In the genomic region with DNA sequence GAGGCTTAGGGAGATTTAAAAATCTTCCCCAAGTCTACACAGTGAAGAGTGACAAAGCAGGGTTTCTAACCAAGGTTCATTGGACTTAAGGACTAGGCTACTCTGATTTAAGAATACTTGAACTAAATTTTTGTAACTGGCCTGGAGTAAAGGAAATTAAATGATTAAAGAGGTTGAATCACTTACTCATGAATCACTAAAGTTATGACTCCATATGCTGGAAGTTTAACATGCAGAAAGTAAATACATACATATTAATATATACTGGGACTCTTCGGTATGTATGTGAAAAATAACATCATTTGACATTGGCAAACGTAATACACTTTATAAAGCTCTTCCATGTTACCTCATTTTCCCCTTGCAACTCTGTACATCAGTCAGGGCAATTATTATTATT, we compare ENCODE assay signal across 26 cellular contexts.
"Had no signal": no experiment of that assay in that cellular context is flagged by ENCODE, and none has a peak within 500 bp of the region (broad histone marks: within the 10 kb centered on the region; RNA-seq: fewer than 3 reads in every experiment).

No MANE protein-coding gene starts in this region.

- H3K9me3 ChIP-seq: left ventricle myocardium inferior, neutrophil, ovary, right atrium auricular region, stomach, testis, thyroid gland, transverse colon, upper lobe of left lung, vagina had no signal

- ATAC-seq: natural killer cell; sciatic nerve; stimulated activated naive B cell treated with anti-CD40 and anti-IgM and Interleukin-4, amounts not matched to agents 10 μg/mL and 1 μg/mL and 100 μg/mL, for 72 hours; stimulated activated naive CD8-positive, alpha-beta T cell treated with anti-CD3 and anti-CD28 coated beads, Interleukin-15, Interleukin-2, amounts not matched to agents 100 U/mL and 50 U/mL, for 24 hours had no signal

- DNase-seq: islet precursor cell; left ventricle myocardium inferior; mesendoderm; naive B cell; natural killer cell; nephron progenitor cell; occipital lobe; ovary; stimulated activated CD4-positive, alpha-beta T cell treated with anti-CD3 and anti-CD28 coated beads, Interleukin-12 subunit alpha, Interleukin-12 subunit beta, amount 100 ng/mL, for 4 hours; stimulated activated CD4-positive, alpha-beta T cell treated with anti-CD3 and anti-CD28 coated beads, Interleukin-15, amount 100 ng/mL, for 24 hours; stimulated activated CD4-positive, alpha-beta T cell treated with anti-CD3 and anti-CD28 coated beads, Interleukin-2, amount 100 ng/mL, for 24 hours; stimulated activated CD4-positive, alpha-beta T cell treated with anti-CD3 and anti-CD28 coated beads, Interleukin-4, amount 100 ng/mL, for 1 hour; stimulated activated naive B cell treated with anti-CD40 and anti-IgM and Interleukin-4, amounts not matched to agents 10 μg/mL and 1 μg/mL and 100 μg/mL, for 72 hours; stimulated activated naive CD8-positive, alpha-beta T cell treated with anti-CD3 and anti-CD28 coated beads, Interleukin-15, Interleukin-2, amounts not matched to agents 100 U/mL and 50 U/mL, for 24 hours; stomach; testis; thyroid gland; transverse colon; upper lobe of left lung had no signal

- H3K4me3 ChIP-seq: left ventricle myocardium inferior, lung, neural progenitor cell, ovary, right atrium auricular region, skin epidermis, stomach, testis, thyroid gland, transverse colon, upper lobe of left lung, vagina had no signal

- H2AFZ ChIP-seq: neural progenitor cell had no signal

- H3K4me1 ChIP-seq: left ventricle myocardium inferior, neural progenitor cell, right atrium auricular region, stomach, testis, thyroid gland, transverse colon, upper lobe of left lung, vagina had no signal

- H3K4me2 ChIP-seq: neural progenitor cell had no signal

- H3K9ac ChIP-seq: neural progenitor cell had no signal

- H3K27me3 ChIP-seq: neural progenitor cell, neutrophil, ovary, right atrium auricular region, stomach, testis, thyroid gland, transverse colon, upper lobe of left lung, vagina had no signal

- H3K36me3 ChIP-seq: left ventricle myocardium inferior, neural progenitor cell, neutrophil, ovary, right atrium auricular region, stomach, thyroid gland, transverse colon, upper lobe of left lung, vagina had no signal

- H3K27ac ChIP-seq: left ventricle myocardium inferior, neural progenitor cell, neutrophil, ovary, right atrium auricular region, skin epidermis, stomach, testis, thyroid gland, transverse colon, upper lobe of left lung, vagina had no signal
